ENCODE assay signal across 10 cellular contexts in genomic region chrX:65673857-65674350, GRCh38. TPM values are rescaled to one million over a fixed set of nuclear protein-coding genes. Genes with fewer than 3 reads are reported as not detected.
DNase-seq lines count a peak whose midpoint lies in the region; ATAC-seq and TF ChIP-seq lines count a peak whose summit lies in the region.
"Had no signal": no experiment of that assay in that cellular context is flagged by ENCODE, and none has a peak within 500 bp of the region (broad histone marks: within the 10 kb centered on the region; RNA-seq: fewer than 3 reads in every experiment).

No MANE protein-coding gene starts in this region.

- H3F3A ChIP-seq in GM23338 (replicated peaks; ENCODE audit: low read depth): no peaks in the 10 kb centered on the region

- H3K4me3 ChIP-seq in GM23338: no peak overlapping the region
- H3K4me3 ChIP-seq in gastroesophageal sphincter: peak overlapping the region in 1 of 2 donors; percentile 10
- H3K4me3 ChIP-seq in spleen: peak overlapping the region in 3 of 8 donors; percentile 7 to 87 (median 13)

- no peak for TF ChIP-seq CTCF in GM23338 (conservative IDR thresholded peaks at IDR 0.05; ENCODE audit: low read depth in 2 of 2)
- TF ChIP-seq CTCF in gastroesophageal sphincter (IDR thresholded peaks at IDR 0.05): no peak
- TF ChIP-seq CTCF in spleen (IDR thresholded peaks at IDR 0.05 in 8 of 11, conservative IDR thresholded peaks at IDR 0.05 in 3 of 11): no peak

- H3K4me1 ChIP-seq in GM23338 (ENCODE audit: insufficient read depth): peaks cover 8% of the 10 kb centered on the region
- H3K4me1 ChIP-seq in gastroesophageal sphincter: peaks cover 15 to 97% (median 38%) of the 10 kb centered on the region in 3 donors
- H3K4me1 ChIP-seq in spleen: peaks cover 21 to 100% (median 87%) of the 10 kb centered on the region in 6 donors
- H3K4me1 ChIP-seq: parathyroid adenoma had no signal

- intact Hi-C loops in spleen (cut with DNase I; ENCODE audit: low total_unique reads): no loop called here

- H3K9me2 ChIP-seq in GM23338 (ENCODE audit: insufficient read depth): no peaks in the 10 kb centered on the region

- H3K27me3 Mint-ChIP-seq in GM23338 (ENCODE audit: insufficient read depth, low read depth, poor library complexity): no peaks in the 10 kb centered on the region
- no peaks in the 10 kb centered on the region for H3K27me3 Mint-ChIP-seq in activated CD8-positive, alpha-beta T cell treated with anti-CD3 and anti-CD28 coated beads, Interleukin-2, amount 10 ng/mL, durations not matched to agents 7 days and 5 days (ENCODE audit: low read depth)

- DNase-seq in GM23338 (ENCODE audit: low spot score): no peak
- no peak for DNase-seq in activated CD8-positive, alpha-beta T cell treated with anti-CD3 and anti-CD28 coated beads, Interleukin-2, amount 10 ng/mL, durations not matched to agents 7 days and 5 days
- DNase-seq in spleen: no peak
- no peak for DNase-seq in HPDE6-E6E7 (ENCODE audit: extremely low spot score)
- DNase-seq in G401 (ENCODE audit: low spot score): no peak
- no peak for DNase-seq in NCI-H1694 (lab: John Stamatoyannopoulos, UW)
- DNase-seq: activated CD8-positive, alpha-beta memory T cell treated with anti-CD3 and anti-CD28 coated beads, Interleukin-2, amount 50 U/mL, for 4 hours had no signal

- H3K27ac Mint-ChIP-seq in GM23338: peak overlapping the region; percentile 39
- H3K27ac Mint-ChIP-seq in activated CD8-positive, alpha-beta T cell treated with anti-CD3 and anti-CD28 coated beads, Interleukin-2, amount 10 ng/mL, durations not matched to agents 7 days and 5 days: peak overlapping the region; percentile 78

- H3K4me2 ChIP-seq in GM23338: no peak overlapping the region

- POLR2A ChIA-PET in activated CD8-positive, alpha-beta T cell treated with anti-CD3 and anti-CD28 coated beads, Interleukin-2, amount 10 ng/mL, durations not matched to agents 7 days and 5 days (lab: Charles Lee): interaction anchor here (0.8 to 2.4 kb wide), 4 partner anchors 14 to 78 kb away, joined by 3 to 16 read pairs (median 6); no protein-coding TSS in a partner anchor

- no peaks in the 10 kb centered on the region; the same call in 1 of the 2 replicates for H4K20me1 ChIP-seq in GM23338 (replicated peaks; ENCODE audit: insufficient read depth)

- no peak for ATAC-seq in GM23338
- ATAC-seq in activated CD8-positive, alpha-beta T cell treated with anti-CD3 and anti-CD28 coated beads, Interleukin-2, amount 10 ng/mL, durations not matched to agents 7 days and 5 days: peak; percentile 13
- ATAC-seq in gastroesophageal sphincter: peak; percentile 32
- ATAC-seq in GM18873 (IDR thresholded peaks at IDR 0.05; ENCODE audit: low FRiP score, unreplicated experiment): no peak

- H3K36me3 ChIP-seq in GM23338 (ENCODE audit: insufficient read depth) (no peaks in the 10 kb centered on the region), gastroesophageal sphincter (no peaks in the 10 kb centered on the region), spleen (peaks cover 0 to 28% (median 0%) of the 10 kb centered on the region in 6 donors)

- WGBS in gastroesophageal sphincter (ENCODE audit: low coverage in 1 of 2), 2 donors: 75 to 80% methylated on average over 1 to 3 of the region's 4 CpGs
- 14 to 49% (median 33%) methylated on average over 4 of the region's 4 CpGs for WGBS in spleen, 5 donors

- no peak overlapping the region for H3K4me3 Mint-ChIP-seq in GM23338
- H3K4me3 Mint-ChIP-seq in activated CD8-positive, alpha-beta T cell treated with anti-CD3 and anti-CD28 coated beads, Interleukin-2, amount 10 ng/mL, durations not matched to agents 7 days and 5 days: peak overlapping the region; percentile 84

- TF ChIP-seq EP300 in gastroesophageal sphincter (IDR thresholded peaks at IDR 0.05): no peak

- CTCF ChIA-PET in activated CD8-positive, alpha-beta T cell treated with anti-CD3 and anti-CD28 coated beads, Interleukin-2, amount 10 ng/mL, durations not matched to agents 7 days and 5 days (lab: Charles Lee): interaction anchor here (0.7 to 3.3 kb wide), 10 partner anchors 11 to 313 kb away, joined by 3 to 18 read pairs (median 4); no protein-coding TSS in a partner anchor

- H3K27me3 ChIP-seq in GM23338 (ENCODE audit: insufficient read depth) (no peaks in the 10 kb centered on the region), gastroesophageal sphincter (no peaks in the 10 kb centered on the region), spleen (replicated peaks in 1 of 7) (no peaks in the 10 kb centered on the region)

- no peaks in the 10 kb centered on the region for H3K9me3 Mint-ChIP-seq in GM23338
- no peaks in the 10 kb centered on the region for H3K9me3 Mint-ChIP-seq in activated CD8-positive, alpha-beta T cell treated with anti-CD3 and anti-CD28 coated beads, Interleukin-2, amount 10 ng/mL, durations not matched to agents 7 days and 5 days (ENCODE audit: insufficient read depth)

- H3K4me1 Mint-ChIP-seq in GM23338: peaks cover 26% of the 10 kb centered on the region
- peaks cover 68% of the 10 kb centered on the region for H3K4me1 Mint-ChIP-seq in activated CD8-positive, alpha-beta T cell treated with anti-CD3 and anti-CD28 coated beads, Interleukin-2, amount 10 ng/mL, durations not matched to agents 7 days and 5 days (ENCODE audit: low read depth)

- peaks cover 92% of the 10 kb centered on the region for H3K79me2 ChIP-seq in GM23338 (replicated peaks; ENCODE audit: insufficient read depth)

- H3K9me3 ChIP-seq in gastroesophageal sphincter (no peaks in the 10 kb centered on the region), spleen (no peaks in the 10 kb centered on the region)

- H3K27ac ChIP-seq in GM23338 (ENCODE audit: low read depth) (no peak overlapping the region), gastroesophageal sphincter (peak overlapping the region; percentile 67 to 95 (median 70)), spleen (peak overlapping the region; percentile 42 to 97 (median 66))
- H3K27ac ChIP-seq: parathyroid adenoma had no signal

- H2AFZ ChIP-seq in GM23338: no peak overlapping the region
- H2AFZ ChIP-seq: parathyroid adenoma had no signal

- H3K36me3 Mint-ChIP-seq in GM23338 (ENCODE audit: low read depth): peaks cover 8% of the 10 kb centered on the region; the same call in 2 of the 3 replicates
- peaks cover 79% of the 10 kb centered on the region for H3K36me3 Mint-ChIP-seq in activated CD8-positive, alpha-beta T cell treated with anti-CD3 and anti-CD28 coated beads, Interleukin-2, amount 10 ng/mL, durations not matched to agents 7 days and 5 days (ENCODE audit: low read depth)

- in situ Hi-C loops in G401 (cut with HindIII; ENCODE audit: low sequenced_read_pairs): no loop called here

- TF ChIP-seq POLR2A in gastroesophageal sphincter (IDR thresholded peaks at IDR 0.05) (no peak), spleen (IDR thresholded peaks at IDR 0.05) (no peak)

TF ChIP-seq in GM23338, 12 proteins besides CTCF, POLR2A, EP300 and RAD21 (continues in another document):
- TF ChIP-seq REST (IDR thresholded peaks at IDR 0.05; ENCODE audit: unreplicated experiment) (no peak), STAT1 (IDR thresholded peaks at IDR 0.05; ENCODE audit: unreplicated experiment) (no peak), ETS1 (IDR thresholded peaks at IDR 0.05) (no peak), JUNB (IDR thresholded peaks at IDR 0.05; ENCODE audit: unreplicated experiment) (no peak), POLR2AphosphoS5 (IDR thresholded peaks at IDR 0.05; ENCODE audit: low read depth) (no peak), ZNF331 (CRISPR knock-in tag; IDR thresholded peaks at IDR 0.05; ENCODE audit: low read depth) (no peak)

RNA-seq across cellular contexts. Expression of gene MSN, which starts 6.5 kb away (rescaled TPM):
- total RNA-seq in GM23338 (2014; rRNA removed; shearing (Covaris generic)): 111 and 120 TPM in 2 replicates
- polyA plus RNA-seq in GM23338 (2016; fragmentation: Nextera tagmentation; extraction: Ambion mirVana) (47.5 and 49.2 TPM in 2 replicates), spleen (100 to 1,000 TPM; 101 to 197 (median 129) TPM)
- total RNA-seq in activated CD8-positive, alpha-beta T cell treated with anti-CD3 and anti-CD28 coated beads, Interleukin-2, amount 10 ng/mL, durations not matched to agents 7 days and 5 days: 100 to 1,000 TPM; 622 to 627 TPM
- total RNA-seq in gastroesophageal sphincter (100 to 1,000 TPM; 191 to 355 (median 269) TPM), spleen (100 to 1,000 TPM; 298 to 396 (median 335) TPM)
- 87.3 and 122 TPM in 2 replicates for total RNA-seq in G401 (2014; rRNA removed; shearing (Covaris generic))

Comparison
In these comparisons a context has a peak if more than half of its experiments do, and no peak if none do; other contexts are left out.
1. ATAC-seq: peak in activated CD8-positive, alpha-beta T cell treated with anti-CD3 and anti-CD28 coated beads, Interleukin-2, amount 10 ng/mL, durations not matched to agents 7 days and 5 days (single experiment) and gastroesophageal sphincter (single experiment); none in GM23338 (single experiment) and GM18873 (single experiment).